ENCODE assay signal across 14 cellular contexts in the genomic region with DNA sequence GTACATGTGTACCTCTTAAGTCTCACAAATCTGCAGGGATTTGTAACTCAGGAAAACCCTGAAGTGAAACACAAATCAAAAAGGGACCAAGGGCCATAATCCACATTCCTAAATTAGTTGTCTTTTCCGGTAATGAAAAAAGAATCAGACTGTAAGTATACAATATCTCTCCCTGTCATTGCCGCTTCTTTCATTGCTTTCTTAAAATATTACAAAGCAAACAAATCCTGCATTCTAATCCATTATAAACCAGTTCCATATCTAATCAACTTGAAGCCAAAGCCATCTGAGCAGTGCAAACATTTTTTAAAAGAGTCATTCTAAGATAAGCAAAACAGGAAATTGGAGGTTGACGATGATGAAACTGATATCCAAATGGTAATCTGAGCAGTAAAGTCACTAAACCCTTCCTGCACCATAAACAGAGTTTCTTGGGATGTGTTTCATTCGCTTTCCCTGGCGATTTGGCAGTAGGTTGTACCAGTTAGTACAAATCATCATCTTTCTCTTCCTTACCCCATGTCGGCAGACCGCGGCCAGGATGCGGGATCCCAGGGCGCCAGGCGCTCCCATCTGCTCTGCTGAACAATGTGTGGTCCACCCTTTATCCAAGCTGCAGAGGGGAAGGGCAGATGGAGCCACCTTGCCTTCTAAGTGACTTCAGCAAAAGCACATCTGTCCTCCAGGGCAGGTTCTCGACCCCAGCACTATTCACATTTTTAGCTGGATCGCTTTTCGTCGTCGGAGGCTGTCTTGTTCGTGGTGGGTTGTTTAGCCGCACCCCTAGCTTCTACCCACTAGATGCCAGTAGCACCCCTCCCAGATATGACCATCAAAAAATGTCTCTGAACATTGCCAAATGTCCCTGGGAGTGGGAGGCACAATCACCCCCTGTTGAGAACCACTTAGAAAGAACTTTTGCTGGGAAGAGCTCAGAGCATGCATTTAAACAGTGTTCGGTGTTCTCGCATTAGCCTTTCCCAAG. TPM values are rescaled to one million over a fixed set of nuclear protein-coding genes. Genes with fewer than 3 reads are reported as not detected.
A peak's percentile ranks its signal among the peaks of the same experiment; 100 is the strongest.
DNase-seq lines count a peak whose midpoint lies in the region; ATAC-seq and TF ChIP-seq lines count a peak whose summit lies in the region.
"Had no signal": no experiment of that assay in that cellular context is flagged by ENCODE, and none has a peak within 500 bp of the region (broad histone marks: within the 10 kb centered on the region; RNA-seq: fewer than 3 reads in every experiment).

No MANE protein-coding gene starts in this region.

- ATAC-seq in heart left ventricle (no peak), PC-3 (peak; percentile 41), HG03460 (IDR thresholded peaks at IDR 0.05; ENCODE audit: unreplicated experiment) (no peak)

- H3K4me3 ChIP-seq in heart left ventricle (no peak overlapping the region), PC-3 (ENCODE audit: low read length) (0 out of 2 replicates have a peak overlapping the region, but pooled peaks have one; percentile 20), hepatocyte (no peak overlapping the region)

- TF ChIP-seq CTCF in heart left ventricle (IDR thresholded peaks at IDR 0.05), result no peak
- peak; percentile 40 for TF ChIP-seq CTCF in PC-3 (conservative IDR thresholded peaks at IDR 0.05; ENCODE audit: low read depth, low read length)
- no peak for TF ChIP-seq CTCF in hepatocyte (IDR thresholded peaks at IDR 0.05; ENCODE audit: poor library complexity)

- H3K9me3 ChIP-seq in heart left ventricle (peaks cover 0 to 20% (median 5%) of the 10 kb centered on the region in 12 donors), PC-3 (ENCODE audit: low read length) (no peaks in the 10 kb centered on the region), hepatocyte (ENCODE audit: low read depth) (no peaks in the 10 kb centered on the region)

- peak overlapping the region; percentile 14 for H2AFZ ChIP-seq in PC-3 (ENCODE audit: low read length)
- H2AFZ ChIP-seq in hepatocyte, result no peak overlapping the region

- H3K9ac ChIP-seq in PC-3 (ENCODE audit: low read length), result no peak overlapping the region

- CTCF ChIA-PET in PC-3 (lab: Charles Lee), result no interaction called here

- BruUV-seq in PC-3 (replicated peaks; lab: Mats Ljungman, UMichigan), result TSS peak; percentile 24

- no peaks in the 10 kb centered on the region for H3K36me3 ChIP-seq in heart left ventricle
- no peaks in the 10 kb centered on the region for H3K36me3 ChIP-seq in PC-3 (ENCODE audit: low read depth, low read length)
- no peaks in the 10 kb centered on the region for H3K36me3 ChIP-seq in hepatocyte (replicated peaks; ENCODE audit: insufficient read depth, low read depth)

- no peaks in the 10 kb centered on the region for H4K20me1 ChIP-seq in PC-3 (ENCODE audit: low read length)
- no peaks in the 10 kb centered on the region for H4K20me1 ChIP-seq in hepatocyte (ENCODE audit: insufficient read depth, poor library complexity, severe bottlenecking)

- DNase-seq in cardiac septum (ENCODE audit: low spot score), result peak; percentile 36
- DNase-seq in heart left ventricle, result no peak
- DNase-seq in PC-3, result peak; percentile 58
- no peak for DNase-seq in hepatocyte (ENCODE audit: low spot score)
- no peak for DNase-seq in activated CD8-positive, alpha-beta memory T cell treated with anti-CD3 and anti-CD28 coated beads, Interleukin-2, amount 50 U/mL, for 48 hours
- DNase-seq in stimulated activated CD8-positive, alpha-beta memory T cell treated with anti-CD3 and anti-CD28 coated beads, Interleukin-4, amount 100 ng/mL, for 48 hours, result no peak
- DNase-seq in stimulated activated CD4-positive, alpha-beta T cell treated with anti-CD3 and anti-CD28 coated beads, Interleukin-15, amount 100 ng/mL, for 24 hours, result no peak
- DNase-seq: activated gamma-delta T cell; DMS53; effector CD4-positive, alpha-beta T cell; NCI-H2081 treated with DMSO at 0.1 percent for 48 hours; nucleus accumbens had no signal

- POLR2A ChIA-PET in PC-3 (lab: Charles Lee; ENCODE audit: unreplicated experiment), result no interaction called here

- no peaks in the 10 kb centered on the region for H3K9me2 ChIP-seq in PC-3 (replicated peaks; ENCODE audit: low read length)
- H3K9me2 ChIP-seq in hepatocyte (replicated peaks; ENCODE audit: insufficient read depth), result no peaks in the 10 kb centered on the region

- H3F3A ChIP-seq in PC-3 (ENCODE audit: low read length, unreplicated experiment), result no peaks in the 10 kb centered on the region

- H3K27me3 ChIP-seq in heart left ventricle, result peaks cover 0 to 10% (median 0%) of the 10 kb centered on the region in 9 donors
- H3K27me3 ChIP-seq in PC-3 (ENCODE audit: low read length), result no peaks in the 10 kb centered on the region
- no peaks in the 10 kb centered on the region for H3K27me3 ChIP-seq in hepatocyte

- H3K79me2 ChIP-seq in PC-3 (ENCODE audit: low read length) (no peaks in the 10 kb centered on the region), hepatocyte (no peaks in the 10 kb centered on the region)

- H3K4me1 ChIP-seq in heart left ventricle (peaks cover 0 to 3% (median 0%) of the 10 kb centered on the region in 12 donors), PC-3 (ENCODE audit: insufficient read depth, low read length) (peaks cover 25% of the 10 kb centered on the region), hepatocyte (ENCODE audit: insufficient read depth) (peaks cover 13% of the 10 kb centered on the region)

- H3K27ac ChIP-seq in heart left ventricle, result no peak overlapping the region
- H3K27ac ChIP-seq in PC-3 (ENCODE audit: low read length), result peak overlapping the region; percentile 28
- peak overlapping the region; percentile 47 for H3K27ac ChIP-seq in hepatocyte

- intact Hi-C loops in cardiac septum (cut with DNase I) (no loop called here), heart left ventricle (cut with DNase I) (no loop called here), PC-3 (cut with micrococcal nuclease) (no loop called here)

- 58 to 74% (median 67%) methylated on average over 20 of the region's 20 CpGs for WGBS in heart left ventricle, 4 donors
- 54% methylated on average over 20 of the region's 20 CpGs for WGBS in hepatocyte (ENCODE audit: low lambda C conversion rate, missing lambda C conversion rate)

- no peak for TF ChIP-seq POLR2A in heart left ventricle (IDR thresholded peaks at IDR 0.05)

- H3K4me2 ChIP-seq in PC-3 (ENCODE audit: low read length) (peak overlapping the region; percentile 55), hepatocyte (peak overlapping the region; percentile 24)

RNA-seq across cellular contexts. Expression of gene SIM2, which starts 58.4 kb away (rescaled TPM):
- total RNA-seq in cardiac septum (0.16 TPM), heart left ventricle (under 1 TPM in 2 of 9 donors, not detected in 7; 0.15 to 0.88 TPM), PC-3 (2014; rRNA removed) (71.2 and 104 TPM in 2 replicates), hepatocyte (0.20 and 0.76 TPM in 2 replicates)
- polyA plus RNA-seq in heart left ventricle (under 1 TPM in 1 of 2 donors, not detected in 1; 0.01 TPM), hepatocyte (0.13 and 0.35 TPM in 2 replicates)
- total RNA-seq: activated CD8-positive, alpha-beta memory T cell treated with anti-CD3 and anti-CD28 coated beads for 36 hours had no signal

Comparison
In these comparisons a context has a peak if more than half of its experiments do, and no peak if none do; other contexts are left out.
1. DNase-seq: peak in cardiac septum (single experiment) and PC-3 (single experiment); none in heart left ventricle (0 of 5), hepatocyte (single experiment), activated CD8-positive, alpha-beta memory T cell treated with anti-CD3 and anti-CD28 coated beads, Interleukin-2, amount 50 U/mL, for 48 hours (single experiment), stimulated activated CD8-positive, alpha-beta memory T cell treated with anti-CD3 and anti-CD28 coated beads, Interleukin-4, amount 100 ng/mL, for 48 hours (single experiment) and stimulated activated CD4-positive, alpha-beta T cell treated with anti-CD3 and anti-CD28 coated beads, Interleukin-15, amount 100 ng/mL, for 24 hours (single experiment).
2. H3K27ac ChIP-seq: peak in PC-3 (single experiment) and hepatocyte (single experiment); none in heart left ventricle (0 of 12).
3. RNA of gene SIM2, which starts 58.4 kb away (total RNA-seq): 71.2 to 104 TPM in PC-3; 0.20 to 0.76 TPM in hepatocyte, 0.16 TPM in cardiac septum (single experiment) and 0.15 to 0.88 TPM in heart left ventricle; every median in the first group is over 10 times any median in the second.